8 cellular contexts compared by ENCODE assay signal in genomic region chr17:4944554-4945175, GRCh38. TPM values are rescaled to one million over a fixed set of nuclear protein-coding genes. Genes with fewer than 3 reads are reported as not detected.
DNase-seq lines count a peak whose midpoint lies in the region; ATAC-seq and TF ChIP-seq lines count a peak whose summit lies in the region.

No MANE protein-coding gene starts in this region.

- no peak for TF ChIP-seq CTCF in HL-60 (IDR thresholded peaks at IDR 0.05; ENCODE audit: insufficient read depth, low read length)
- TF ChIP-seq CTCF in hepatocyte (IDR thresholded peaks at IDR 0.05; ENCODE audit: poor library complexity): no peak

- peak overlapping the region; percentile 92 for H3K27ac Mint-ChIP-seq in activated CD8-positive, alpha-beta memory T cell treated with anti-CD3 and anti-CD28 coated beads, Interleukin-2, amount 10 ng/mL, durations not matched to agents 7 days and 5 days

- H3K27ac ChIP-seq in HL-60 (replicated peaks) (peak overlapping the region; percentile 98), hepatocyte (peak overlapping the region; percentile 91), caudate nucleus (ENCODE audit: low read depth, low read length) (no peak overlapping the region)

- peak overlapping the region; percentile 86 for H3K4me2 ChIP-seq in hepatocyte

- no peaks in the 10 kb centered on the region for H3K9me3 Mint-ChIP-seq in activated CD8-positive, alpha-beta memory T cell treated with anti-CD3 and anti-CD28 coated beads, Interleukin-2, amount 10 ng/mL, durations not matched to agents 7 days and 5 days (ENCODE audit: low read depth)

- H3K36me3 Mint-ChIP-seq in activated CD8-positive, alpha-beta memory T cell treated with anti-CD3 and anti-CD28 coated beads, Interleukin-2, amount 10 ng/mL, durations not matched to agents 7 days and 5 days: peaks cover 68% of the 10 kb centered on the region

- CTCF ChIA-PET in activated CD8-positive, alpha-beta memory T cell treated with anti-CD3 and anti-CD28 coated beads, Interleukin-2, amount 10 ng/mL, durations not matched to agents 7 days and 5 days (lab: Charles Lee): interaction anchor here (1.3 to 4.4 kb wide), 3 partner anchors 23 to 87 kb away, joined by 4 to 34 read pairs (median 9); partner anchors contain the start of gene SPAG7

- H3K4me3 Mint-ChIP-seq in activated CD8-positive, alpha-beta memory T cell treated with anti-CD3 and anti-CD28 coated beads, Interleukin-2, amount 10 ng/mL, durations not matched to agents 7 days and 5 days: peak overlapping the region; percentile 98

- H3K27me3 ChIP-seq in HL-60 (ENCODE audit: insufficient read depth, poor library complexity, severe bottlenecking): no peaks in the 10 kb centered on the region
- no peaks in the 10 kb centered on the region for H3K27me3 ChIP-seq in hepatocyte

- no peaks in the 10 kb centered on the region for H3K27me3 Mint-ChIP-seq in activated CD8-positive, alpha-beta memory T cell treated with anti-CD3 and anti-CD28 coated beads, Interleukin-2, amount 10 ng/mL, durations not matched to agents 7 days and 5 days

- peaks cover 66% of the 10 kb centered on the region for H3K79me2 ChIP-seq in hepatocyte

- H3K9me3 ChIP-seq in hepatocyte (ENCODE audit: low read depth): no peaks in the 10 kb centered on the region

- H2AFZ ChIP-seq in hepatocyte: no peak overlapping the region

- 81% methylated on average over 8 of the region's 8 CpGs for WGBS in hepatocyte (ENCODE audit: low lambda C conversion rate, missing lambda C conversion rate)

- H3K4me3 ChIP-seq in HL-60 (replicated peaks; ENCODE audit: insufficient read depth, low read length) (peak overlapping the region; percentile 4), hepatocyte (no peak overlapping the region)

- DNase-seq in HL-60 (ENCODE audit: low read depth in 1 of 2, low spot score in 1 of 2) (no peak), hepatocyte (ENCODE audit: low spot score) (no peak), NCI-H345 (lab: John Stamatoyannopoulos, UW) (no peak), caudate nucleus (lab: John Stamatoyannopoulos, UW) (no peak), HK-2 (ENCODE audit: unreplicated experiment) (no peak)
- peak; percentile 67 for DNase-seq in activated CD8-positive, alpha-beta memory T cell treated with anti-CD3 and anti-CD28 coated beads, Interleukin-2, amount 10 ng/mL, durations not matched to agents 7 days and 5 days
- DNase-seq in stimulated activated naive CD8-positive, alpha-beta T cell treated with anti-CD3 and anti-CD28 coated beads, Interleukin-15, Interleukin-2, amounts not matched to agents 100 U/mL and 50 U/mL, for 24 hours: peak; percentile 51

- no peak for ATAC-seq in activated CD8-positive, alpha-beta memory T cell treated with anti-CD3 and anti-CD28 coated beads, Interleukin-2, amount 10 ng/mL, durations not matched to agents 7 days and 5 days
- no peak for ATAC-seq in stimulated activated naive CD8-positive, alpha-beta T cell treated with anti-CD3 and anti-CD28 coated beads, Interleukin-15, Interleukin-2, amounts not matched to agents 100 U/mL and 50 U/mL, for 24 hours
- ATAC-seq in HG02798 (IDR thresholded peaks at IDR 0.05; ENCODE audit: poor library complexity, unreplicated experiment): no peak

- H3K36me3 ChIP-seq in hepatocyte (replicated peaks; ENCODE audit: insufficient read depth, low read depth): no peaks in the 10 kb centered on the region

- H3K4me1 Mint-ChIP-seq in activated CD8-positive, alpha-beta memory T cell treated with anti-CD3 and anti-CD28 coated beads, Interleukin-2, amount 10 ng/mL, durations not matched to agents 7 days and 5 days: peaks cover 45% of the 10 kb centered on the region

- no peaks in the 10 kb centered on the region for H3K9me2 ChIP-seq in hepatocyte (replicated peaks; ENCODE audit: insufficient read depth)

- peaks cover 21% of the 10 kb centered on the region for H4K20me1 ChIP-seq in hepatocyte (ENCODE audit: insufficient read depth, poor library complexity, severe bottlenecking)

- H3K4me1 ChIP-seq in hepatocyte (ENCODE audit: insufficient read depth): peaks cover 27% of the 10 kb centered on the region

RNA-seq across cellular contexts. Expression of gene PFN1, which starts 3.7 kb away (rescaled TPM):
- total RNA-seq in activated CD8-positive, alpha-beta memory T cell treated with anti-CD3 and anti-CD28 coated beads, Interleukin-2, amount 10 ng/mL, durations not matched to agents 7 days and 5 days: 1,000 to 10,000 TPM; 2,029 to 2,329 TPM
- 244 and 280 TPM in 2 replicates for total RNA-seq in hepatocyte
- 706 and 713 TPM in 2 replicates for polyA plus RNA-seq in hepatocyte

RNA-seq across cellular contexts. Expression of gene RNF167, which starts 4.6 kb away (rescaled TPM):
- total RNA-seq in activated CD8-positive, alpha-beta memory T cell treated with anti-CD3 and anti-CD28 coated beads, Interleukin-2, amount 10 ng/mL, durations not matched to agents 7 days and 5 days: 100 to 1,000 TPM; 226 to 273 TPM
- 59.2 and 65.1 TPM in 2 replicates for total RNA-seq in hepatocyte
- polyA plus RNA-seq in hepatocyte: 66.5 and 75.3 TPM in 2 replicates

RNA-seq across cellular contexts. Expression of gene SLC25A11, which starts 4.8 kb away (rescaled TPM):
- 10 to 100 TPM; 82.3 to 84.6 TPM for total RNA-seq in activated CD8-positive, alpha-beta memory T cell treated with anti-CD3 and anti-CD28 coated beads, Interleukin-2, amount 10 ng/mL, durations not matched to agents 7 days and 5 days
- 42.9 and 59.5 TPM in 2 replicates for total RNA-seq in hepatocyte
- 78.7 and 84.8 TPM in 2 replicates for polyA plus RNA-seq in hepatocyte

RNA-seq across cellular contexts. Expression of gene ENO3, which starts 6.3 kb away (rescaled TPM):
- total RNA-seq in activated CD8-positive, alpha-beta memory T cell treated with anti-CD3 and anti-CD28 coated beads, Interleukin-2, amount 10 ng/mL, durations not matched to agents 7 days and 5 days: 10 to 100 TPM; 27.7 to 30.8 TPM
- total RNA-seq in hepatocyte: 16.3 and 18.7 TPM in 2 replicates
- 30.2 and 40.4 TPM in 2 replicates for polyA plus RNA-seq in hepatocyte

RNA-seq across cellular contexts. Expression of gene GP1BA, which starts 12.6 kb away (rescaled TPM):
- not detected for total RNA-seq in activated CD8-positive, alpha-beta memory T cell treated with anti-CD3 and anti-CD28 coated beads, Interleukin-2, amount 10 ng/mL, durations not matched to agents 7 days and 5 days
- not detected in 2 replicates for total RNA-seq in hepatocyte
- polyA plus RNA-seq in hepatocyte: 0.06 TPM in 1 of 2 replicates, not detected in the other

Comparison
In these comparisons a context has a peak if more than half of its experiments do, and no peak if none do; other contexts are left out.
1. DNase-seq: peak in activated CD8-positive, alpha-beta memory T cell treated with anti-CD3 and anti-CD28 coated beads, Interleukin-2, amount 10 ng/mL, durations not matched to agents 7 days and 5 days (single experiment) and stimulated activated naive CD8-positive, alpha-beta T cell treated with anti-CD3 and anti-CD28 coated beads, Interleukin-15, Interleukin-2, amounts not matched to agents 100 U/mL and 50 U/mL, for 24 hours (single experiment); none in HL-60 (0 of 2), hepatocyte (single experiment), NCI-H345 (single experiment), caudate nucleus (0 of 61) and HK-2 (single experiment).